In the genomic region with DNA sequence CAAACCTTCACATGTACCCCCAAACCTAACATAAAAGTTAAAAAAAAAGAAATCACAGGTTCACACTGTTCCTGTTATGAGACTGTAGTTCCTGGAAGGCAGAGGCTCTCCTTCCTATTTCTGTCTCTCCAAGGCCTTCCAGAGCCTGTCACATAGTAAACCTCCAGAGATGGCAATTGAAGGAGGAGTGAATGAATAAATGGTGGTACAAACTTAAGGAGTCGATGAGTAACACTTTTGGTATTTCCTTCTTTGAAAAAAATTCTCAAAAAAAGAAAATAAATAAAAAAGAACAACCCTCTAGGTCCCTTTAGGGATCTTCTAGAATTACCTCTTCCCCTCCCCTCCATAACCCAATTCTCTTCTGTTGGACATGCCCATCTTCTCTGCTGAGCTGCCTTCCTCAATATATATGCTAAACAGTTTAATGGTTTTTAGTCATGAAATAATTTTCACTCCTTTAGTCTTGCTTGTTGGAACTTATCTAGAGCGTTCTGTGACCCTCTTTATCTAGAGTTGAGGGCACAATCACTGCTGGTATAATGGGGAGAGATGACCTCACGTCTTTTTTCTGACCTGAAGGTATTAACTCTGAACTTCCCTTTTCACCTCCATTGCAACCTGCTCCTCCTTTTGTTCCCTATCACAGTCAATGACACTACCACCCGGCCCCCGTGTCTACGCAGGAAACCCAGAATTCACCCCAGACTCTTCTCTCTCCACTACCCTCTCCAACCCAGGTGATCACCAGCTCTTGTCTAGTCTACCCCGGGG, we compare ENCODE assay signal across 9 cellular contexts. TPM values are rescaled to one million over a fixed set of nuclear protein-coding genes. Genes with fewer than 3 reads are reported as not detected.
DNase-seq lines count a peak whose midpoint lies in the region; ATAC-seq, FAIRE-seq and TF ChIP-seq lines count a peak whose summit lies in the region.
"Had no signal": no experiment of that assay in that cellular context is flagged by ENCODE, and none has a peak within 500 bp of the region (broad histone marks: within the 10 kb centered on the region; RNA-seq: fewer than 3 reads in every experiment).

No MANE protein-coding gene starts in this region.

- H3K4me1 ChIP-seq in keratinocyte (ENCODE audit: control insufficient read depth, extremely low read depth, insufficient read depth, low read length): peaks cover 30% of the 10 kb centered on the region
- H3K4me1 ChIP-seq in small intestine (ENCODE audit: control insufficient read depth in 2 of 2, insufficient read depth in 1 of 2, low read depth in 1 of 2, low read length in 1 of 2): peaks cover 0 to 3% of the 10 kb centered on the region in 2 donors

- H3K36me3 ChIP-seq in keratinocyte (ENCODE audit: control insufficient read depth in 2 of 2, extremely low read depth in 1 of 2, insufficient read depth in 2 of 2, low read length in 2 of 2): peaks cover 0 to 4% of the 10 kb centered on the region in 2 experiments
- H3K36me3 ChIP-seq in small intestine (ENCODE audit: control insufficient read depth in 2 of 2, insufficient read depth in 2 of 2, low read length in 2 of 2): no peaks in the 10 kb centered on the region

- WGBS in small intestine, 3 donors: 84 to 86% (median 86%) methylated on average over 7 of the region's 7 CpGs

- peak overlapping the region; percentile 95 for H3K4me2 ChIP-seq in keratinocyte (ENCODE audit: control insufficient read depth, extremely low read depth, insufficient read depth, low read depth, low read length)

- ATAC-seq in HG02885 (IDR thresholded peaks at IDR 0.05; ENCODE audit: poor library complexity, unreplicated experiment): no peak
- ATAC-seq in GM19455 (IDR thresholded peaks at IDR 0.05; ENCODE audit: unreplicated experiment): no peak

- H4K20me1 ChIP-seq in keratinocyte (ENCODE audit: control insufficient read depth, extremely low read depth, insufficient read depth, low read length): peaks cover 6% of the 10 kb centered on the region

- no peaks in the 10 kb centered on the region for H3K9me3 ChIP-seq in keratinocyte (ENCODE audit: control insufficient read depth, low read depth, low read length)
- H3K9me3 ChIP-seq in small intestine (ENCODE audit: control insufficient read depth, low read depth): no peaks in the 10 kb centered on the region

- H3K9me3 Mint-ChIP-seq in activated naive CD8-positive, alpha-beta T cell (ENCODE audit: low read depth): no peaks in the 10 kb centered on the region

- peaks cover 2% of the 10 kb centered on the region for H3K9me1 ChIP-seq in keratinocyte (ENCODE audit: control insufficient read depth, extremely low read depth, insufficient read depth, low read length)

- H3K4me3 Mint-ChIP-seq in activated naive CD8-positive, alpha-beta T cell: peak overlapping the region; percentile 97

- no peaks in the 10 kb centered on the region for H3K27me3 ChIP-seq in keratinocyte (ENCODE audit: control insufficient read depth, extremely low read depth, insufficient read depth, low read length)
- H3K27me3 ChIP-seq in small intestine (ENCODE audit: control insufficient read depth in 2 of 2, insufficient read depth in 2 of 2, low read length in 2 of 2): no peaks in the 10 kb centered on the region

- peak; percentile 57 for DNase-seq in ACHN
- DNase-seq in HCEC 1CT: peak; percentile 67
- no peak for DNase-seq in keratinocyte (ENCODE audit: low read depth, low spot score)
- DNase-seq in cerebellar nuclear complex (lab: John Stamatoyannopoulos, UW): no peak
- DNase-seq in small intestine: no peak
- DNase-seq: MM.1S had no signal

- peak overlapping the region; percentile 99 for H3K27ac Mint-ChIP-seq in activated naive CD8-positive, alpha-beta T cell

- H3K27ac ChIP-seq in keratinocyte (ENCODE audit: control insufficient read depth, insufficient read depth, low read length) (peak overlapping the region; percentile 99), small intestine (ENCODE audit: low read depth in 1 of 2, low read length in 1 of 2) (no peak overlapping the region)

- H3K4me3 ChIP-seq in keratinocyte (ENCODE audit: control insufficient read depth in 2 of 3, extremely low read depth in 1 of 3, insufficient read depth in 2 of 3, low read depth in 1 of 3, low read length in 3 of 3) (no peak overlapping the region), small intestine (ENCODE audit: low read depth in 1 of 2, low read length in 2 of 2) (no peak overlapping the region)

- no peak for FAIRE-seq in keratinocyte (lab: Jason Lieb, UNC)
- no peak for FAIRE-seq in small intestine (lab: Jason Lieb, UNC)

- H3K36me3 Mint-ChIP-seq in activated naive CD8-positive, alpha-beta T cell: peaks cover 2% of the 10 kb centered on the region

- peaks cover 32% of the 10 kb centered on the region for H3K79me2 ChIP-seq in keratinocyte (ENCODE audit: control insufficient read depth, insufficient read depth, low read length)

- no peaks in the 10 kb centered on the region for H3K27me3 Mint-ChIP-seq in activated naive CD8-positive, alpha-beta T cell

- H3K9ac ChIP-seq in keratinocyte (ENCODE audit: control insufficient read depth, extremely low read depth, insufficient read depth, low read length): no peak overlapping the region

- in situ Hi-C loops in ACHN (cut with HindIII; ENCODE audit: low pct_ligation_motif_present, low pct_unique_long_range_greater_than_20kb, low sequenced_read_pairs): no loop called here

- peaks cover 59% of the 10 kb centered on the region for H3K4me1 Mint-ChIP-seq in activated naive CD8-positive, alpha-beta T cell (ENCODE audit: low read depth)

- TF ChIP-seq CTCF in keratinocyte (optimal IDR thresholded peaks at IDR 0.05 in 1 of 3, IDR thresholded peaks at IDR 0.05 in 1 of 3, conservative IDR thresholded peaks at IDR 0.05 in 1 of 3; ENCODE audit: extremely low read depth in 1 of 3, insufficient read depth in 2 of 3, low read length in 3 of 3): no peak

- H2AFZ ChIP-seq in keratinocyte (ENCODE audit: control insufficient read depth, low read length): no peak overlapping the region

- dilution Hi-C loops in keratinocyte (cut with MboI; ENCODE audit: extremely low pct_ligation_motif_present, low sequenced_read_pairs): no loop called here

RNA-seq across cellular contexts. Expression of gene TAF15, which starts 1.7 kb away (rescaled TPM):
- 30.8 to 101 TPM (median 57.1 TPM) in 3 replicates for polyA plus RNA-seq in keratinocyte
- polyA plus RNA-seq in keratinocyte (2011; ENCODE audit: low read depth): 70.6 TPM
- 51.2 and 73.6 TPM in 2 replicates for polyA plus RNA-seq in keratinocyte (2011; cell fraction: cytosol; rRNA removed)
- polyA plus RNA-seq in keratinocyte (2011; cell fraction: nucleus; rRNA removed): 129 and 135 TPM in 2 replicates
- 73.0 and 224 TPM in 2 replicates for polyA plus RNA-seq in keratinocyte (2012; ENCODE audit: low replicate concordance)
- polyA minus RNA-seq in keratinocyte: 35.9 to 87.8 TPM (median 52.5 TPM) in 3 replicates
- 35.7 TPM for polyA minus RNA-seq in keratinocyte (2011; cell fraction: cytosol; rRNA and poly(A)+ RNA removed)
- polyA minus RNA-seq in keratinocyte (2011; cell fraction: nucleus; rRNA and poly(A)+ RNA removed): 65.9 and 122 TPM in 2 replicates
- 100 to 1,000 TPM in 2 of 3 donors, 10 to 100 TPM in 1; 70.3 to 138 (median 108) TPM for polyA plus RNA-seq in small intestine

RNA-seq across cellular contexts. Expression of gene MMP28, which starts 12.1 kb away (rescaled TPM):
- polyA plus RNA-seq in keratinocyte: 13.7 to 43.5 TPM (median 21.3 TPM) in 3 replicates
- 11.1 TPM for polyA plus RNA-seq in keratinocyte (2011; ENCODE audit: low read depth)
- 26.2 and 27.8 TPM in 2 replicates for polyA plus RNA-seq in keratinocyte (2011; cell fraction: cytosol; rRNA removed)
- polyA plus RNA-seq in keratinocyte (2011; cell fraction: nucleus; rRNA removed): 31.1 and 34.2 TPM in 2 replicates
- 12.5 and 33.7 TPM in 2 replicates for polyA plus RNA-seq in keratinocyte (2012; ENCODE audit: low replicate concordance)
- 15.4 to 22.9 TPM (median 19.7 TPM) in 3 replicates for polyA minus RNA-seq in keratinocyte
- 30.5 TPM for polyA minus RNA-seq in keratinocyte (2011; cell fraction: cytosol; rRNA and poly(A)+ RNA removed)
- polyA minus RNA-seq in keratinocyte (2011; cell fraction: nucleus; rRNA and poly(A)+ RNA removed): 16.4 and 28.5 TPM in 2 replicates
- 10 to 100 TPM; 18.6 to 30.5 (median 29.3) TPM for polyA plus RNA-seq in small intestine

RNA-seq across cellular contexts. Expression of gene C17orf50, which starts 46.9 kb away (rescaled TPM):
- polyA plus RNA-seq in keratinocyte: not detected in 3 replicates
- not detected for polyA plus RNA-seq in keratinocyte (2011; ENCODE audit: low read depth)
- not detected in 2 replicates for polyA plus RNA-seq in keratinocyte (2011; cell fraction: cytosol; rRNA removed)
- not detected in 2 replicates for polyA plus RNA-seq in keratinocyte (2011; cell fraction: nucleus; rRNA removed)
- polyA plus RNA-seq in keratinocyte (2012; ENCODE audit: low replicate concordance): not detected in 2 replicates
- not detected in 3 replicates for polyA minus RNA-seq in keratinocyte
- polyA minus RNA-seq in keratinocyte (2011; cell fraction: cytosol; rRNA and poly(A)+ RNA removed): not detected
- not detected in 2 replicates for polyA minus RNA-seq in keratinocyte (2011; cell fraction: nucleus; rRNA and poly(A)+ RNA removed)
- polyA plus RNA-seq in small intestine: under 1 TPM in 1 of 3 donors, not detected in 2; 0.15 TPM

RNA-seq across cellular contexts. Expression of gene GAS2L2, which starts 54.5 kb away (rescaled TPM):
- polyA plus RNA-seq in keratinocyte: 0.02 to 0.05 TPM (median 0.05 TPM) in 3 replicates
- not detected for polyA plus RNA-seq in keratinocyte (2011; ENCODE audit: low read depth)
- 0.05 TPM in 1 of 2 replicates, not detected in the other for polyA plus RNA-seq in keratinocyte (2011; cell fraction: cytosol; rRNA removed)
- polyA plus RNA-seq in keratinocyte (2011; cell fraction: nucleus; rRNA removed): 0.14 TPM in 1 of 2 replicates, not detected in the other
- 0.05 TPM in 1 of 2 replicates, not detected in the other for polyA plus RNA-seq in keratinocyte (2012; ENCODE audit: low replicate concordance)
- polyA minus RNA-seq in keratinocyte: not detected in 3 replicates
- polyA minus RNA-seq in keratinocyte (2011; cell fraction: cytosol; rRNA and poly(A)+ RNA removed): not detected
- polyA minus RNA-seq in keratinocyte (2011; cell fraction: nucleus; rRNA and poly(A)+ RNA removed): not detected in 2 replicates
- under 1 TPM in 1 of 3 donors, not detected in 2; 0.03 TPM for polyA plus RNA-seq in small intestine

Comparison
In these comparisons a context has a peak if more than half of its experiments do, and no peak if none do; other contexts are left out.
1. DNase-seq: peak in ACHN (single experiment) and HCEC 1CT (single experiment); none in keratinocyte (single experiment), cerebellar nuclear complex (0 of 2) and small intestine (single experiment).